Comparison of ENCODE assay signal across 8 cellular contexts in genomic region chr20:13302647-13303425, GRCh38.
A peak's percentile ranks its signal among the peaks of the same experiment; 100 is the strongest.
DNase-seq lines count a peak whose midpoint lies in the region; ATAC-seq and TF ChIP-seq lines count a peak whose summit lies in the region.

No MANE protein-coding gene starts in this region.

- no peaks in the 10 kb centered on the region for H3K4me1 ChIP-seq in MM.1S (ENCODE audit: low read length)

- no peak overlapping the region for H3K4me3 ChIP-seq in H7 (ENCODE audit: insufficient read depth, low read depth, low read length)
- H3K4me3 ChIP-seq in MM.1S (ENCODE audit: low read length), result no peak overlapping the region
- no peak overlapping the region for H3K4me3 ChIP-seq in dorsolateral prefrontal cortex

- H3K9me3 Mint-ChIP-seq in nephron, result no peaks in the 10 kb centered on the region

- no peak overlapping the region for H3K4me3 Mint-ChIP-seq in nephron

- H3K79me2 ChIP-seq in MM.1S (ENCODE audit: low read length), result no peaks in the 10 kb centered on the region

- H3K9ac ChIP-seq in MM.1S (ENCODE audit: low read length), result no peak overlapping the region

- H3K27ac Mint-ChIP-seq in nephron, result no peak overlapping the region

- intact Hi-C loops in dorsolateral prefrontal cortex (cut with DNase I), result no loop called here

- H3F3A ChIP-seq in MM.1S (ENCODE audit: insufficient read depth, low read length), result no peaks in the 10 kb centered on the region

- H3K36me3 ChIP-seq in H7 (replicated peaks; ENCODE audit: control insufficient read depth, insufficient read depth, low read length), result no peaks in the 10 kb centered on the region
- H3K36me3 ChIP-seq in MM.1S (replicated peaks; ENCODE audit: insufficient read depth, low read length), result no peaks in the 10 kb centered on the region

- no peaks in the 10 kb centered on the region for H3K27me3 Mint-ChIP-seq in nephron (ENCODE audit: low read depth)

- H3K27me3 ChIP-seq in H7 (ENCODE audit: control insufficient read depth, insufficient read depth, low read length), result no peaks in the 10 kb centered on the region
- no peaks in the 10 kb centered on the region for H3K27me3 ChIP-seq in MM.1S (replicated peaks; ENCODE audit: insufficient read depth, low read length)
- H3K27me3 ChIP-seq in dorsolateral prefrontal cortex, result peaks cover 0 to 12% (median 0%) of the 10 kb centered on the region in 45 donors

- H4K20me1 ChIP-seq in MM.1S (ENCODE audit: insufficient read depth, low read length), result no peaks in the 10 kb centered on the region

- H2AFZ ChIP-seq in MM.1S (ENCODE audit: low read length), result no peak overlapping the region

- DNase-seq in DMS 273 (lab: John Stamatoyannopoulos, UW; ENCODE audit: unreplicated experiment), result peak; percentile 62
- DNase-seq in DMS 273 treated with DMSO at 0.1 percent for 48 hours (lab: John Stamatoyannopoulos, UW), result no peak
- peak; percentile 70 for DNase-seq in H7
- DNase-seq in MM.1S, result peak; percentile 33
- no peak for DNase-seq in dorsolateral prefrontal cortex

- TF ChIP-seq CTCF in MM.1S (IDR thresholded peaks at IDR 0.05; ENCODE audit: low read length), result peak; percentile 81
- peak; percentile 89 for TF ChIP-seq CTCF in VCaP (conservative IDR thresholded peaks at IDR 0.05)
- TF ChIP-seq CTCF in dorsolateral prefrontal cortex (IDR thresholded peaks at IDR 0.05 in 54 of 56, conservative IDR thresholded peaks at IDR 0.05 in 2 of 56; ENCODE audit: low read depth in 1 of 56, partially characterized antibody in 56 of 56), result peak in 55 of 56 donors; percentile 21 to 68 (median 51)
- TF ChIP-seq CTCF in nephron (IDR thresholded peaks at IDR 0.05; ENCODE audit: unreplicated experiment in 3 of 3), result peak; percentile 41 to 55 (median 50)

- no peak overlapping the region for H3K27ac ChIP-seq in MM.1S (ENCODE audit: low read length)
- H3K27ac ChIP-seq in VCaP, result no peak overlapping the region
- H3K27ac ChIP-seq in dorsolateral prefrontal cortex, result no peak overlapping the region

- no peak for ATAC-seq in GM21528 (IDR thresholded peaks at IDR 0.05; ENCODE audit: low FRiP score, unreplicated experiment)

- no peaks in the 10 kb centered on the region for H3K4me1 Mint-ChIP-seq in nephron

- no peak overlapping the region for H3K4me2 ChIP-seq in MM.1S (ENCODE audit: low read depth, low read length)

- H3K36me3 Mint-ChIP-seq in nephron (ENCODE audit: low read depth), result no peaks in the 10 kb centered on the region

- H3K9me3 ChIP-seq in MM.1S (replicated peaks; ENCODE audit: insufficient read depth, low read length), result no peaks in the 10 kb centered on the region

- H3K9me2 ChIP-seq in MM.1S (replicated peaks; ENCODE audit: insufficient read depth, low read length), result no peaks in the 10 kb centered on the region

Comparison
In these comparisons a context has a peak if more than half of its experiments do, and no peak if none do; other contexts are left out.
1. DNase-seq: peak in DMS 273 (single experiment), H7 (single experiment) and MM.1S (single experiment); none in DMS 273 treated with DMSO at 0.1 percent for 48 hours (single experiment) and dorsolateral prefrontal cortex (0 of 10).
2. Peak in every context shown above with its lines, with median percentiles within 50 percentile points of each other: CTCF ChIP-seq.